8 cellular contexts compared by ENCODE assay signal in the genomic region with DNA sequence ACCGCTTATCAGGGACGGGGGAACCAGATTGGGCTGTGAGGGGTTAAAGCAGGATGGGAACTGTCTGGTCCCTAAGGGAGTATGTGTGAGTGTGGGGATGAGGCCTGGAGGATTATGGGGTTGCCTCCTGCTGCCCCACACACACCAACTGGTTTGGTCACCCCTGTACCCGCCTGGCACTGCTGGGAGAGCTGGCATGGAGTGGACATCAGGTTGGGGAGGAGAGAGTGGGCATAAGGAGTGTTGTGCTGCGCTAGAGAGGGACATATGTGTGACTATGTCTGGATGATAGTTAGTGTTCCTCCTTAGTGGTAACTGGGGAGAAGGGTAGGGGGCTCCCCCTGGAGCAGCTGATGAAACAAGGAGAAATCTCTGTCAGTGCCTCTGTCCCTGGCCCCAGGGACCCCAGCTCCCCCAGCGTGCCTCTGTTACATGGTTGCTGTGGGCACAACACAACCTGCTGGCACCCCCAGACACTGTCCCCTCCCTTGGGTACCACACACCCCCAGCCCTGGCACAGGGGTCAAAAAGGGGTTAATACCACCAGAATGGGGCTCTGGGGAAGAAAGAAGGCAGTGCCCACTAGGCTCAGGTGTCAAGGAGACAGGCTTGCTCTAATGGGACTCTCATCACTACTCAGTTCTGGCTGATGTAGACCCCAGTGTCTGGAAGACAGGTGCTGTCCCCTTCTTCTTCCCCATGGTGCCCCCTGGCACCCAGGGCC. TPM values are rescaled to one million over a fixed set of nuclear protein-coding genes. Genes with fewer than 3 reads are reported as not detected.
DNase-seq lines count a peak whose midpoint lies in the region; TF ChIP-seq lines count a peak whose summit lies in the region.

No MANE protein-coding gene starts in this region.

- H4K20me1 ChIP-seq in hepatocyte (ENCODE audit: insufficient read depth, poor library complexity, severe bottlenecking) (peaks cover 11% of the 10 kb centered on the region), smooth muscle cell (ENCODE audit: low read depth) (peaks cover 36% of the 10 kb centered on the region)

- DNase-seq in HFF-Myc (ENCODE audit: extremely low read depth, low read depth) (no peak), hepatocyte (ENCODE audit: low spot score) (no peak), smooth muscle cell (lab: John Stamatoyannopoulos, UW; ENCODE audit: unreplicated experiment) (no peak), medulla oblongata (ENCODE audit: extremely low spot score) (no peak), ecto neural progenitor cell (ENCODE audit: low spot score) (no peak), SHP77 treated with DMSO at 0.1 percent for 48 hours (lab: John Stamatoyannopoulos, UW) (no peak)
- no peak for DNase-seq in activated T-helper 1 cell treated with anti-CD3 and anti-CD28 coated beads, Interleukin-12 subunit alpha, Interleukin-12 subunit beta, Interleukin-2, Interleukin-4 antibody, amounts not matched to agents 30 ng/mL and 10 ng/mL and 1 ng/mL, durations not matched to agents 14 hours and 24 hours and 36 hours (ENCODE audit: low spot score)
- no peak for DNase-seq in central memory CD4-positive, alpha-beta T cell

- H3K27ac Mint-ChIP-seq in activated T-helper 1 cell treated with anti-CD3 and anti-CD28 coated beads, Interleukin-12 subunit alpha, Interleukin-12 subunit beta, Interleukin-2, Interleukin-4 antibody, amounts not matched to agents 30 ng/mL and 10 ng/mL and 1 ng/mL, durations not matched to agents 14 hours and 24 hours and 36 hours, result peak overlapping the region; percentile 96

- H3K79me2 ChIP-seq in hepatocyte, result peaks cover 68% of the 10 kb centered on the region
- H3K79me2 ChIP-seq in smooth muscle cell (ENCODE audit: low read depth), result peaks cover 46% of the 10 kb centered on the region

- peak overlapping the region; percentile 93 for H3K4me3 ChIP-seq in HFF-Myc (replicated peaks; ENCODE audit: low read depth, low read length)
- peak overlapping the region; percentile 94 for H3K4me3 ChIP-seq in hepatocyte
- peak overlapping the region; percentile 73 for H3K4me3 ChIP-seq in smooth muscle cell

- peak overlapping the region; percentile 92 for H3K27ac ChIP-seq in hepatocyte
- peak overlapping the region; percentile 44 for H3K27ac ChIP-seq in smooth muscle cell (ENCODE audit: low read depth)

- intact Hi-C loops in activated T-helper 1 cell treated with anti-CD3 and anti-CD28 coated beads, Interleukin-12 subunit alpha, Interleukin-12 subunit beta, Interleukin-2, Interleukin-4 antibody, amounts not matched to agents 30 ng/mL and 10 ng/mL and 1 ng/mL, durations not matched to agents 14 hours and 24 hours and 36 hours (cut with micrococcal nuclease), result loop anchor here (5.0 kb wide), 3 partner anchors 168 to 597 kb away; a partner anchor contains a TSS

- no peaks in the 10 kb centered on the region for H3K9me2 ChIP-seq in hepatocyte (replicated peaks; ENCODE audit: insufficient read depth)

- H3K27me3 ChIP-seq in hepatocyte (no peaks in the 10 kb centered on the region), smooth muscle cell (ENCODE audit: low read depth) (no peaks in the 10 kb centered on the region)

- peaks cover 24% of the 10 kb centered on the region for H3K4me1 ChIP-seq in hepatocyte (ENCODE audit: insufficient read depth)
- peaks cover 28% of the 10 kb centered on the region for H3K4me1 ChIP-seq in smooth muscle cell (ENCODE audit: low read depth)

- TF ChIP-seq CTCF in HFF-Myc (IDR thresholded peaks at IDR 0.05; ENCODE audit: low read depth, low read length, missing control alignments) (no peak), hepatocyte (IDR thresholded peaks at IDR 0.05; ENCODE audit: poor library complexity) (no peak), smooth muscle cell (IDR thresholded peaks at IDR 0.05; ENCODE audit: borderline replicate concordance, insufficient read depth, poor library complexity, severe bottlenecking) (no peak)

- H3K4me1 Mint-ChIP-seq in activated T-helper 1 cell treated with anti-CD3 and anti-CD28 coated beads, Interleukin-12 subunit alpha, Interleukin-12 subunit beta, Interleukin-2, Interleukin-4 antibody, amounts not matched to agents 30 ng/mL and 10 ng/mL and 1 ng/mL, durations not matched to agents 14 hours and 24 hours and 36 hours (ENCODE audit: low read depth), result peaks cover 45% of the 10 kb centered on the region

- peaks cover 10% of the 10 kb centered on the region for H3F3A ChIP-seq in smooth muscle cell (ENCODE audit: low read depth)

- H3K4me2 ChIP-seq in hepatocyte (peak overlapping the region; percentile 95), smooth muscle cell (peak overlapping the region; percentile 84)

- H3K9ac ChIP-seq in smooth muscle cell (ENCODE audit: low read depth), result peak overlapping the region; percentile 74

- peaks cover 16% of the 10 kb centered on the region for H3K36me3 Mint-ChIP-seq in activated T-helper 1 cell treated with anti-CD3 and anti-CD28 coated beads, Interleukin-12 subunit alpha, Interleukin-12 subunit beta, Interleukin-2, Interleukin-4 antibody, amounts not matched to agents 30 ng/mL and 10 ng/mL and 1 ng/mL, durations not matched to agents 14 hours and 24 hours and 36 hours (ENCODE audit: low read depth)

- H3K4me3 Mint-ChIP-seq in activated T-helper 1 cell treated with anti-CD3 and anti-CD28 coated beads, Interleukin-12 subunit alpha, Interleukin-12 subunit beta, Interleukin-2, Interleukin-4 antibody, amounts not matched to agents 30 ng/mL and 10 ng/mL and 1 ng/mL, durations not matched to agents 14 hours and 24 hours and 36 hours, result peak overlapping the region; percentile 98

- H2AFZ ChIP-seq in hepatocyte (no peak overlapping the region), smooth muscle cell (ENCODE audit: low read depth) (peak overlapping the region; percentile 50)

- no peaks in the 10 kb centered on the region for H3K9me3 ChIP-seq in hepatocyte (ENCODE audit: low read depth)
- H3K9me3 ChIP-seq in smooth muscle cell (replicated peaks; ENCODE audit: low read depth), result no peaks in the 10 kb centered on the region

- WGBS in hepatocyte (ENCODE audit: low lambda C conversion rate, missing lambda C conversion rate), result 49% methylated on average over 5 of the region's 5 CpGs
- WGBS in smooth muscle cell (ENCODE audit: low lambda C conversion rate), result 47% methylated on average over 5 of the region's 5 CpGs

- H3K9me3 Mint-ChIP-seq in activated T-helper 1 cell treated with anti-CD3 and anti-CD28 coated beads, Interleukin-12 subunit alpha, Interleukin-12 subunit beta, Interleukin-2, Interleukin-4 antibody, amounts not matched to agents 30 ng/mL and 10 ng/mL and 1 ng/mL, durations not matched to agents 14 hours and 24 hours and 36 hours, result no peaks in the 10 kb centered on the region

- peaks cover 2% of the 10 kb centered on the region for H3K27me3 Mint-ChIP-seq in activated T-helper 1 cell treated with anti-CD3 and anti-CD28 coated beads, Interleukin-12 subunit alpha, Interleukin-12 subunit beta, Interleukin-2, Interleukin-4 antibody, amounts not matched to agents 30 ng/mL and 10 ng/mL and 1 ng/mL, durations not matched to agents 14 hours and 24 hours and 36 hours (ENCODE audit: insufficient read depth)

- H3K36me3 ChIP-seq in hepatocyte (replicated peaks; ENCODE audit: insufficient read depth, low read depth) (no peaks in the 10 kb centered on the region), smooth muscle cell (ENCODE audit: low read depth) (no peaks in the 10 kb centered on the region)

RNA-seq across cellular contexts. Expression of a gene that starts 1.9 kb away (rescaled TPM):
- 166 and 172 TPM in 2 replicates for total RNA-seq in activated T-helper 1 cell treated with anti-CD3 and anti-CD28 coated beads, Interleukin-12 subunit alpha, Interleukin-12 subunit beta, Interleukin-2, Interleukin-4 antibody, amounts not matched to agents 30 ng/mL and 10 ng/mL and 1 ng/mL, durations not matched to agents 14 hours and 24 hours and 36 hours
- 27.3 and 29.2 TPM in 2 replicates for total RNA-seq in hepatocyte
- polyA plus RNA-seq in hepatocyte, result 13.3 and 13.5 TPM in 2 replicates
- 15.3 and 15.5 TPM in 2 replicates for total RNA-seq in smooth muscle cell
- polyA plus RNA-seq in smooth muscle cell, result 7.5 and 10.0 TPM in 2 replicates

RNA-seq across cellular contexts. Expression of a gene that starts 11.1 kb away (rescaled TPM):
- total RNA-seq in activated T-helper 1 cell treated with anti-CD3 and anti-CD28 coated beads, Interleukin-12 subunit alpha, Interleukin-12 subunit beta, Interleukin-2, Interleukin-4 antibody, amounts not matched to agents 30 ng/mL and 10 ng/mL and 1 ng/mL, durations not matched to agents 14 hours and 24 hours and 36 hours, result 1.5 and 1.8 TPM in 2 replicates
- 0.92 TPM in 1 of 2 replicates, not detected in the other for total RNA-seq in hepatocyte
- polyA plus RNA-seq in hepatocyte, result not detected in 2 replicates
- total RNA-seq in smooth muscle cell, result not detected in 2 replicates
- not detected in 2 replicates for polyA plus RNA-seq in smooth muscle cell

RNA-seq across cellular contexts. Expression of a gene that starts 21.4 kb away (rescaled TPM):
- total RNA-seq in activated T-helper 1 cell treated with anti-CD3 and anti-CD28 coated beads, Interleukin-12 subunit alpha, Interleukin-12 subunit beta, Interleukin-2, Interleukin-4 antibody, amounts not matched to agents 30 ng/mL and 10 ng/mL and 1 ng/mL, durations not matched to agents 14 hours and 24 hours and 36 hours, result 69.2 and 74.3 TPM in 2 replicates
- total RNA-seq in hepatocyte (25.6 and 27.7 TPM in 2 replicates), smooth muscle cell (30.7 and 31.1 TPM in 2 replicates)
- polyA plus RNA-seq in hepatocyte (42.8 and 45.1 TPM in 2 replicates), smooth muscle cell (51.4 and 52.1 TPM in 2 replicates)

RNA-seq across cellular contexts. Expression of a gene that starts 29.1 kb away (rescaled TPM):
- total RNA-seq in activated T-helper 1 cell treated with anti-CD3 and anti-CD28 coated beads, Interleukin-12 subunit alpha, Interleukin-12 subunit beta, Interleukin-2, Interleukin-4 antibody, amounts not matched to agents 30 ng/mL and 10 ng/mL and 1 ng/mL, durations not matched to agents 14 hours and 24 hours and 36 hours, result 0.26 and 0.27 TPM in 2 replicates
- total RNA-seq in hepatocyte (0.04 and 1.6 TPM in 2 replicates), smooth muscle cell (1.1 TPM in 1 of 2 replicates, not detected in the other)
- polyA plus RNA-seq in hepatocyte (0.40 and 0.47 TPM in 2 replicates), smooth muscle cell (1.2 and 1.3 TPM in 2 replicates)

RNA-seq across cellular contexts. Expression of a gene that starts 29.1 kb away (rescaled TPM):
- not detected in 2 replicates for total RNA-seq in activated T-helper 1 cell treated with anti-CD3 and anti-CD28 coated beads, Interleukin-12 subunit alpha, Interleukin-12 subunit beta, Interleukin-2, Interleukin-4 antibody, amounts not matched to agents 30 ng/mL and 10 ng/mL and 1 ng/mL, durations not matched to agents 14 hours and 24 hours and 36 hours
- total RNA-seq in hepatocyte, result 0.60 TPM in 1 of 2 replicates, not detected in the other
- polyA plus RNA-seq in hepatocyte, result 0.12 TPM in 1 of 2 replicates, not detected in the other
- not detected in 2 replicates for total RNA-seq in smooth muscle cell
- polyA plus RNA-seq in smooth muscle cell, result not detected in 2 replicates
